In the genomic region with DNA sequence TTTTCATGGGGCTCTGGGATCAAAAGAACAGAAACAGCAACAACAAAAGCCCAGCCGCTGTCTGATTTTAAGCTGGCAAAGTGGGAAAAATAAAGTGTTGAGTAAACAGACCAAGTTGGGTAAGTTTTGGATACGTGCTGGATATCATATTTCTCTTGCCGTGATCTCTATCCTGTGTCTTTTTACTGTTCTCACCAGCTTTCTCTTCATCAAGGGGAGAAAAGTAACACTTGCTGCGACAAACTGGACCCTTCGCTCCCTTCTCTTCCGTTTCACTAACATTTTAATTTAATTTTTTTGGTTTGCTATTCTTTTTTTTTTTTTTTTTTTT, we compare ENCODE assay signal across 8 cellular contexts. TPM values are rescaled to one million over a fixed set of nuclear protein-coding genes. Genes with fewer than 3 reads are reported as not detected.
DNase-seq lines count a peak whose midpoint lies in the region; ATAC-seq and TF ChIP-seq lines count a peak whose summit lies in the region.

No MANE protein-coding gene starts in this region.

- ATAC-seq in HCT116 (no peak), GM21529 (IDR thresholded peaks at IDR 0.05; ENCODE audit: unreplicated experiment) (no peak), GM19463 (IDR thresholded peaks at IDR 0.05; ENCODE audit: unreplicated experiment) (no peak)

- intact Hi-C loops in HCT116 (cut with micrococcal nuclease) (no loop called here), left ventricle myocardium inferior (cut with micrococcal nuclease) (no loop called here)

- peak overlapping the region; percentile 52 to 56 for H3K4me3 ChIP-seq in HCT116 (replicated peaks in 1 of 2; ENCODE audit: low read depth in 1 of 2, low read length in 2 of 2)
- H3K4me3 ChIP-seq in WERI-Rb-1 (ENCODE audit: low read depth, low read length) = peak overlapping the region; percentile 63
- peak overlapping the region; percentile 68 for H3K4me3 ChIP-seq in left ventricle myocardium inferior
- H3K4me3 ChIP-seq in skin epidermis = peak overlapping the region; percentile 37 to 52 (median 46)

- H2AFZ ChIP-seq in HCT116 (ENCODE audit: low read depth, low read length, poor library complexity, severe bottlenecking) = peak overlapping the region; percentile 98

- H3K4me2 ChIP-seq in HCT116 (ENCODE audit: low read length) = peak overlapping the region; percentile 83

- H3K36me3 ChIP-seq in HCT116 (ENCODE audit: control insufficient read depth in 1 of 2, insufficient read depth in 2 of 2, low read length in 2 of 2) = no peaks in the 10 kb centered on the region
- H3K36me3 ChIP-seq in WERI-Rb-1 = no peaks in the 10 kb centered on the region
- no peaks in the 10 kb centered on the region for H3K36me3 ChIP-seq in left ventricle myocardium inferior

- no peak for TF ChIP-seq POLR2A in HCT116 (IDR thresholded peaks at IDR 0.05; ENCODE audit: borderline replicate concordance, extremely low read depth, insufficient read depth, insufficient read length)

- DNase-seq in HCT116 (ENCODE audit: low read depth, low spot score) (no peak), WERI-Rb-1 (no peak), left ventricle myocardium inferior (no peak), SKM-1 treated with dmso at 0.1 percent for 144 hours (lab: John Stamatoyannopoulos, UW; ENCODE audit: unreplicated experiment) (no peak), HPDE6-E6E7 (ENCODE audit: extremely low spot score) (no peak)

- H3K9ac ChIP-seq in HCT116 (ENCODE audit: low read length) = peak overlapping the region; percentile 43

- H3K9me3 ChIP-seq in HCT116 (ENCODE audit: control insufficient read depth in 1 of 2, insufficient read depth in 1 of 2, low read depth in 1 of 2, low read length in 2 of 2) = no peaks in the 10 kb centered on the region
- H3K9me3 ChIP-seq in WERI-Rb-1 (ENCODE audit: severe bottlenecking) = no peaks in the 10 kb centered on the region
- no peaks in the 10 kb centered on the region for H3K9me3 ChIP-seq in left ventricle myocardium inferior (replicated peaks)

- no peaks in the 10 kb centered on the region for H4K20me1 ChIP-seq in HCT116 (ENCODE audit: insufficient read depth)

- no peak for TF ChIP-seq RAD21 in HCT116 (IDR thresholded peaks at IDR 0.05; ENCODE audit: low read depth)

- RAD21 ChIA-PET in HCT116 (lab: Charles Lee; ENCODE audit: low non-redundant PET in 1 of 2, low total read pairs in 2 of 2, uncharacterized antibody in 2 of 2, unreplicated experiment in 2 of 2) = interaction anchor here in 1 of 2 experiments (0.6 kb wide), 1 partner anchor 94 kb away, joined by 3 read pairs; no protein-coding TSS in a partner anchor

- CTCF ChIA-PET in HCT116 (lab: Charles Lee) = interaction anchor here (0.6 to 1.4 kb wide), 4 partner anchors 30 to 832 kb away, joined by 3 to 8 read pairs (median 3); no protein-coding TSS in a partner anchor

- POLR2A ChIA-PET in HCT116 (lab: Charles Lee) = interaction anchor here (0.6 to 1.0 kb wide), 4 partner anchors 10 to 1077 kb away, joined by 3 to 7 read pairs (median 5); no protein-coding TSS in a partner anchor

- no peak overlapping the region; the same call in 1 of the 2 replicates for H3K27ac ChIP-seq in HCT116 (ENCODE audit: low read depth, low read length)
- no peak overlapping the region for H3K27ac ChIP-seq in WERI-Rb-1
- peak overlapping the region; percentile 77 for H3K27ac ChIP-seq in left ventricle myocardium inferior (replicated peaks)
- H3K27ac ChIP-seq in skin epidermis = peak overlapping the region in 20 of 21 experiments; percentile 71 to 95 (median 82)

- no peaks in the 10 kb centered on the region for H3K9me2 ChIP-seq in HCT116 (ENCODE audit: insufficient read depth)

- H3K4me1 ChIP-seq in HCT116 (ENCODE audit: control insufficient read depth in 1 of 2, insufficient read depth in 2 of 2, low read length in 2 of 2) (peaks cover 3 to 27% of the 10 kb centered on the region in 2 experiments; a peak in 2 of 4 replicates), left ventricle myocardium inferior (peaks cover 19% of the 10 kb centered on the region)

- BruUV-seq in HCT116 (replicated peaks; lab: Mats Ljungman, UMichigan) = TSS peak; percentile 79

- no peaks in the 10 kb centered on the region for H3K27me3 ChIP-seq in HCT116 (ENCODE audit: insufficient read depth, low read length)
- H3K27me3 ChIP-seq in WERI-Rb-1 (ENCODE audit: insufficient read depth, low read depth, severe bottlenecking) = no peaks in the 10 kb centered on the region
- H3K27me3 ChIP-seq in left ventricle myocardium inferior (ENCODE audit: low read depth) = no peaks in the 10 kb centered on the region

- H3K79me2 ChIP-seq in HCT116 (ENCODE audit: insufficient read depth, low read length) = no peaks in the 10 kb centered on the region

- TF ChIP-seq CTCF in HCT116 (IDR thresholded peaks at IDR 0.05 in 2 of 3, conservative IDR thresholded peaks at IDR 0.05 in 1 of 3; ENCODE audit: borderline replicate concordance in 1 of 3, insufficient read depth in 1 of 3, low read depth in 2 of 3, low read length in 2 of 3) = no peak
- no peak for TF ChIP-seq CTCF in WERI-Rb-1 (IDR thresholded peaks at IDR 0.05; ENCODE audit: low read depth, low read length)
- no peak for TF ChIP-seq CTCF in left ventricle myocardium inferior (IDR thresholded peaks at IDR 0.05; ENCODE audit: borderline replicate concordance)

TF ChIP-seq in HCT116, 20 proteins besides CTCF, POLR2A, EP300 and RAD21:
- no peak for TF ChIP-seq CEBPB (IDR thresholded peaks at IDR 0.05; ENCODE audit: low read depth)
- no peak for TF ChIP-seq SRF (IDR thresholded peaks at IDR 0.05; ENCODE audit: low read depth)
- TF ChIP-seq YY1 (IDR thresholded peaks at IDR 0.05; ENCODE audit: extremely low read depth, insufficient replicate concordance, low read depth, low read length) = no peak
- TF ChIP-seq, protein P1, sequence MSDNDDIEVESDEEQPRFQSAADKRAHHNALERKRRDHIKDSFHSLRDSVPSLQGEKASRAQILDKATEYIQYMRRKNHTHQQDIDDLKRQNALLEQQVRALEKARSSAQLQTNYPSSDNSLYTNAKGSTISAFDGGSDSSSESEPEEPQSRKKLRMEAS (IDR thresholded peaks at IDR 0.05) = no peak
- TF ChIP-seq EZH2 (IDR thresholded peaks at IDR 0.05) = no peak
- no peak for TF ChIP-seq SIN3A (IDR thresholded peaks at IDR 0.05; ENCODE audit: low read depth)
- TF ChIP-seq ELF1 (IDR thresholded peaks at IDR 0.05; ENCODE audit: borderline replicate concordance, low read depth) = no peak
- TF ChIP-seq TCF7L2 (IDR thresholded peaks at IDR 0.05; ENCODE audit: borderline replicate concordance, extremely low read depth, insufficient read depth, insufficient read length) = no peak
- TF ChIP-seq FOSL1 (IDR thresholded peaks at IDR 0.05; ENCODE audit: low read depth) = no peak
- TF ChIP-seq, protein P2, sequence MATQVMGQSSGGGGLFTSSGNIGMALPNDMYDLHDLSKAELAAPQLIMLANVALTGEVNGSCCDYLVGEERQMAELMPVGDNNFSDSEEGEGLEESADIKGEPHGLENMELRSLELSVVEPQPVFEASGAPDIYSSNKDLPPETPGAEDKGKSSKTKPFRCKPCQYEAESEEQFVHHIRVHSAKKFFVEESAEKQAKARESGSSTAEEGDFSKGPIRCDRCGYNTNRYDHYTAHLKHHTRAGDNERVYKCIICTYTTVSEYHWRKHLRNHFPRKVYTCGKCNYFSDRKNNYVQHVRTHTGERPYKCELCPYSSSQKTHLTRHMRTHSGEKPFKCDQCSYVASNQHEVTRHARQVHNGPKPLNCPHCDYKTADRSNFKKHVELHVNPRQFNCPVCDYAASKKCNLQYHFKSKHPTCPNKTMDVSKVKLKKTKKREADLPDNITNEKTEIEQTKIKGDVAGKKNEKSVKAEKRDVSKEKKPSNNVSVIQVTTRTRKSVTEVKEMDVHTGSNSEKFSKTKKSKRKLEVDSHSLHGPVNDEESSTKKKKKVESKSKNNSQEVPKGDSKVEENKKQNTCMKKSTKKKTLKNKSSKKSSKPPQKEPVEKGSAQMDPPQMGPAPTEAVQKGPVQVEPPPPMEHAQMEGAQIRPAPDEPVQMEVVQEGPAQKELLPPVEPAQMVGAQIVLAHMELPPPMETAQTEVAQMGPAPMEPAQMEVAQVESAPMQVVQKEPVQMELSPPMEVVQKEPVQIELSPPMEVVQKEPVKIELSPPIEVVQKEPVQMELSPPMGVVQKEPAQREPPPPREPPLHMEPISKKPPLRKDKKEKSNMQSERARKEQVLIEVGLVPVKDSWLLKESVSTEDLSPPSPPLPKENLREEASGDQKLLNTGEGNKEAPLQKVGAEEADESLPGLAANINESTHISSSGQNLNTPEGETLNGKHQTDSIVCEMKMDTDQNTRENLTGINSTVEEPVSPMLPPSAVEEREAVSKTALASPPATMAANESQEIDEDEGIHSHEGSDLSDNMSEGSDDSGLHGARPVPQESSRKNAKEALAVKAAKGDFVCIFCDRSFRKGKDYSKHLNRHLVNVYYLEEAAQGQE (IDR thresholded peaks at IDR 0.05; ENCODE audit: low read depth) = no peak

RNA-seq across cellular contexts. Expression of a gene that starts 0.4 kb away (rescaled TPM):
- total RNA-seq in HCT116 (2021; ENCODE audit: unreplicated experiment) = 5.0 TPM
- 2.7 and 6.4 TPM in 2 replicates for polyA plus RNA-seq in HCT116 (2012)
- total RNA-seq in left ventricle myocardium inferior = 3.2 TPM

Comparison
In these comparisons a context has a peak if more than half of its experiments do, and no peak if none do; other contexts are left out.
1. H3K27ac ChIP-seq: peak in left ventricle myocardium inferior (single experiment) and skin epidermis (20 of 21); none in HCT116 (single experiment) and WERI-Rb-1 (single experiment).
2. Peak in every context shown above with its lines, with median percentiles within 50 percentile points of each other: H3K4me3 ChIP-seq.